8 cellular contexts compared by ENCODE assay signal in the genomic region with DNA sequence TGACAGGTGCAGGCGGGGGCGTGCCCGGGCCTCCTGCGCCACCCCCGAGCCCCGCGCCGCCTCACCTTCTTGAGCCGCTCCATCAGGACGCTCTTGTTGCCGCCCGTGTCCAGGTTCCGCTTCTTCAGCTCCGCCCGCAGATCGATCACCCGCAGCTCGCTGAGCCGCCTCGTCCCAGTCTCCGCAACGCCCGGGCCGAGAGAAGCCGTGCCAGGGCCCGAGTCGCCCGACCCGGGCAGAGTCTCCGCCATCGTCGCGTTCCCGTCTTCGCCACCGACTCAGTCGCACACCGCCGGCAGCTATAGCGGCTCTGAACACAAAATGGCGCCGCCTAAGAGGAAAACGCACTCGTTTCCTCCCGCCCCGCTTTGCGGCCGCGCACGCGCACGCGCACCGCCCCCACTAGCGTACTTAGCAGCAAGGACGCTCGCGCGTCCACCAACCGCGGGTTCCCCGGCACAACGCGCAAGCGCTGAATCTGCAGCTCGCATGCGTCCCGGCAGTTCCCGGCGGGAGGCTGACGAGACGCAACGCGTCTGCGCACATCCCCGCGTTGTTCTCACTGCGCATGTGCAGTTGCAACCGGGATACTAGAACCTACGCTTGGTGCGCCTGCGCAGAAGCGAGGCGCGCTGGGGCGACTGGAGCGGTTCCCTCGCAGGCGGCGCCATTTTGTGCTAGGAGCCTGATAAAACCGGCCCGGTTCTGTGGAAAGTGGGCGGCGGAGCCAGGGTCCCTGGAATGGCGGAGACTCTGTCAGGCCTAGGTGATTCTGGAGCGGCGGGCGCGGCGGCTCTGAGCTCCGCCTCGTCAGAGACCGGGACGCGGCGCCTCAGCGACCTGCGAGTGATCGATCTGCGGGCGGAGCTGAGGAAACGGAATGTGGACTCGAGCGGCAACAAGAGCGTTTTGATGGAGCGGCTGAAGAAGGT. TPM values are rescaled to one million over a fixed set of nuclear protein-coding genes. Genes with fewer than 3 reads are reported as not detected.
DNase-seq lines count a peak whose midpoint lies in the region; ATAC-seq, FAIRE-seq and TF ChIP-seq lines count a peak whose summit lies in the region.

A gene (plus strand): TSS at position 619 of the 932 bp plus-strand sequence. CDS start 123 bp downstream, at position 742.
A gene (minus strand): TSS at position 312 of the 932 bp plus-strand sequence. CDS start 61 bp downstream, at position 251.

- H3K27ac Mint-ChIP-seq in activated CD4-positive, alpha-beta T cell treated with anti-CD3 and anti-CD28 coated beads for 36 hours = peak within 1 kb of the TSS; percentile 100

- H3K4me3 ChIP-seq in choroid plexus epithelial cell (ENCODE audit: low read depth, low read length) (peak within 1 kb of the TSS; percentile 98), kidney (ENCODE audit: low read length in 2 of 2) (peak within 1 kb of the TSS; percentile 90 to 98)

- H3K36me3 ChIP-seq in kidney (ENCODE audit: control insufficient read depth in 1 of 2, insufficient read depth in 2 of 2, low read length in 2 of 2) = peaks cover 20 to 43% of the 10 kb centered on the region in 2 donors

- peak within 1 kb of the TSS; percentile 90 to 92 for H3K27ac ChIP-seq in kidney (ENCODE audit: low read depth in 2 of 2, low read length in 2 of 2)

- H3K9me3 ChIP-seq in kidney (ENCODE audit: control insufficient read depth in 1 of 2, low read length in 2 of 2) = no peaks in the 10 kb centered on the region

- H3K4me3 Mint-ChIP-seq in activated CD4-positive, alpha-beta T cell treated with anti-CD3 and anti-CD28 coated beads for 36 hours = peak within 1 kb of the TSS; percentile 100

- CTCF ChIA-PET in activated CD4-positive, alpha-beta T cell treated with anti-CD3 and anti-CD28 coated beads for 36 hours (lab: Charles Lee) = interaction anchor here (0.6 to 1.4 kb wide), 6 partner anchors 18 to 68 kb away, joined by 3 to 6 read pairs (median 4); a partner anchor contains a TSS

- peak; percentile 82 for ATAC-seq in HG03442 (IDR thresholded peaks at IDR 0.05; ENCODE audit: unreplicated experiment)
- peak; percentile 92 for ATAC-seq in activated CD4-positive, alpha-beta T cell treated with anti-CD3 and anti-CD28 coated beads for 36 hours

- H3K36me3 Mint-ChIP-seq in activated CD4-positive, alpha-beta T cell treated with anti-CD3 and anti-CD28 coated beads for 36 hours (ENCODE audit: low read depth) = peaks cover 81% of the 10 kb centered on the region

- peaks cover 66% of the 10 kb centered on the region for H3K4me1 Mint-ChIP-seq in activated CD4-positive, alpha-beta T cell treated with anti-CD3 and anti-CD28 coated beads for 36 hours

- TF ChIP-seq CTCF in choroid plexus epithelial cell (conservative IDR thresholded peaks at IDR 0.05; ENCODE audit: low read depth, low read length) = no peak
- TF ChIP-seq CTCF in kidney (IDR thresholded peaks at IDR 0.05; ENCODE audit: borderline replicate concordance, extremely low read depth, insufficient read depth) = peak; percentile 6

- peak; percentile 91 for FAIRE-seq in kidney (lab: Jason Lieb, UNC)

- no peaks in the 10 kb centered on the region for H3K27me3 Mint-ChIP-seq in activated CD4-positive, alpha-beta T cell treated with anti-CD3 and anti-CD28 coated beads for 36 hours

- POLR2A ChIA-PET in activated CD4-positive, alpha-beta T cell treated with anti-CD3 and anti-CD28 coated beads for 36 hours (lab: Charles Lee) = interaction anchor here (0.6 to 2.8 kb wide), 9 partner anchors 53 to 922 kb away, joined by 3 to 11 read pairs (median 3); a partner anchor contains a TSS

- intact Hi-C loops in activated CD4-positive, alpha-beta T cell treated with anti-CD3 and anti-CD28 coated beads for 36 hours (cut with DNase I, micrococcal nuclease) = loop anchor here (1.0 to 10.0 kb wide), 13 partner anchors 58 to 1555 kb away; a partner anchor contains a TSS
- intact Hi-C loops in kidney (cut with DNase I) = no loop called here

- peak within 1 kb of the TSS; percentile 95 to 97 for H3K9ac ChIP-seq in kidney (ENCODE audit: low read length in 2 of 2)

- peak; percentile 98 for DNase-seq in Ammon's horn (ENCODE audit: low spot score)
- peak; percentile 91 for DNase-seq in GM19238 (ENCODE audit: insufficient read length, low spot score)
- DNase-seq in NCI-H524 (lab: John Stamatoyannopoulos, UW) = peak; percentile 99 to 100
- DNase-seq in activated CD4-positive, alpha-beta T cell treated with anti-CD3 and anti-CD28 coated beads for 36 hours = peak; percentile 100
- DNase-seq in choroid plexus epithelial cell (ENCODE audit: low read depth) = peak; percentile 100
- DNase-seq in kidney = peak; percentile 100
- peak; percentile 99 for DNase-seq in stimulated activated CD4-positive, alpha-beta T cell treated with anti-CD3 and anti-CD28 coated beads, Interleukin-15, amount 100 ng/mL, for 24 hours

- peaks cover 25 to 36% of the 10 kb centered on the region in 2 donors for H3K4me1 ChIP-seq in kidney (ENCODE audit: control insufficient read depth in 1 of 2, insufficient read depth in 1 of 2, low read depth in 1 of 2, low read length in 2 of 2)

- H3K9me3 Mint-ChIP-seq in activated CD4-positive, alpha-beta T cell treated with anti-CD3 and anti-CD28 coated beads for 36 hours (ENCODE audit: low read depth) = no peaks in the 10 kb centered on the region

RNA-seq across cellular contexts. Expression of the first gene that starts in this region (rescaled TPM):
- 100 to 1,000 TPM; 100 to 118 TPM for total RNA-seq in activated CD4-positive, alpha-beta T cell treated with anti-CD3 and anti-CD28 coated beads for 36 hours
- total RNA-seq in kidney = 88.6 TPM
- 35.0 TPM for polyA plus RNA-seq in kidney (ENCODE audit: insufficient read depth, low read depth, low replicate concordance)

RNA-seq across cellular contexts. Expression of the second gene that starts in this region (rescaled TPM):
- total RNA-seq in activated CD4-positive, alpha-beta T cell treated with anti-CD3 and anti-CD28 coated beads for 36 hours = 10 to 100 TPM; 65.0 to 78.6 TPM
- 113 TPM for total RNA-seq in kidney
- 67.1 TPM for polyA plus RNA-seq in kidney (ENCODE audit: insufficient read depth, low read depth, low replicate concordance)

Comparison
In these comparisons a context has a peak if more than half of its experiments do, and no peak if none do; other contexts are left out.
1. Peak in every context shown above with its lines: DNase-seq, ATAC-seq, H3K4me3 ChIP-seq and H3K27ac ChIP-seq.